ENCODE assay signal across 28 cellular contexts in the genomic region with DNA sequence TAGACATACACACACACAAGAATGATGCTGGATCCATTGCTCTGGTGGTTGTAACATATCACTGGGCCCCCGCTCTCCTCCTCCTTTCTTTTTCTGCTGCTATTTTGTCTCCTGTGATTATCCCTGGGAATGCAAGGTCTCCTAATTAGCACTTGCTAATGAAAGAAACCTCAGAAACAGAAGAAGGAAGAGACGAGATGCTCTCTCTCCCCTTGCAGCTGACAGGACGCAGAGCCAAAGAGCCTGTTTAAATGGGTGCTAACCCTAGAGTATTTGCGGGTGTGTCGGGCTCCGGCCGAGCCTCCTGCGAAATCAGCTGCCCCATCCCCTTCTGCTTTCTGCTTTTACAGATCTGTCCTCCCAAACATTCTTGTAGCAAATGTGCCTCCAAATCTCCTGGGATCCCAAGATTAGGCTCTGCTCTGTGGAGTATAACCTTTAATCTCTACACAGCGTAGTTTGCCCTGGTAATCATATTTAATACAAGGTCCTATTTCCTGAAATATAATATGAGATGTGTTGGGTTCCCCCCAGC.
"Had no signal": no experiment of that assay in that cellular context is flagged by ENCODE, and none has a peak within 500 bp of the region (broad histone marks: within the 10 kb centered on the region; RNA-seq: fewer than 3 reads in every experiment).

No MANE protein-coding gene starts in this region.

- H3K27ac Mint-ChIP-seq: activated CD4-positive, alpha-beta memory T cell treated with anti-CD3 and anti-CD28 coated beads, Interleukin-2, amount 10 ng/mL, durations not matched to agents 7 days and 5 days; activated CD4-positive, alpha-beta T cell treated with anti-CD3 and anti-CD28 coated beads, Interleukin-2, amount 10 ng/mL, durations not matched to agents 7 days and 5 days; activated naive CD4-positive, alpha-beta T cell treated with anti-CD3 and anti-CD28 coated beads, Interleukin-2, amount 10 ng/mL, durations not matched to agents 7 days and 5 days; activated naive CD8-positive, alpha-beta T cell treated with anti-CD3 and anti-CD28 coated beads, Interleukin-2, amount 10 ng/mL, durations not matched to agents 7 days and 5 days; activated T-cell treated with anti-CD3 and anti-CD28 coated beads, Interleukin-2, amount 50 U/mL, for 24 hours; natural killer cell treated with Interleukin-12 subunit alpha and Interleukin-12 subunit beta and Interleukin-15 and Interleukin-18, amount 100 ng/mL, for 72 hours; stimulated activated naive B cell treated with anti-CD40 and anti-IgM and Interleukin-4, amounts not matched to agents 10 μg/mL and 1 μg/mL and 100 μg/mL, for 72 hours had no signal

- H3K27ac ChIP-seq: ascending aorta, brain microvascular endothelial cell, epithelial cell of prostate, esophagus squamous epithelium, left ventricle myocardium inferior, neutrophil, right lobe of liver, stomach, suprapubic skin, tibial artery, upper lobe of right lung, VCaP had no signal

- DNase-seq: activated CD4-positive, alpha-beta memory T cell treated with anti-CD3 and anti-CD28 coated beads, Interleukin-2, amount 10 ng/mL, durations not matched to agents 7 days and 5 days; activated CD4-positive, alpha-beta T cell treated with anti-CD3 and anti-CD28 coated beads for 1 hour; activated CD4-positive, alpha-beta T cell treated with anti-CD3 and anti-CD28 coated beads, Interleukin-2, amount 10 ng/mL, durations not matched to agents 7 days and 5 days; activated CD8-positive, alpha-beta memory T cell treated with anti-CD3 and anti-CD28 coated beads, Interleukin-2, amount 50 U/mL, for 48 hours; activated gamma-delta T cell; activated naive CD4-positive, alpha-beta T cell treated with anti-CD3 and anti-CD28 coated beads, Interleukin-2, amount 10 ng/mL, durations not matched to agents 7 days and 5 days; activated naive CD8-positive, alpha-beta T cell treated with anti-CD3 and anti-CD28 coated beads, Interleukin-2, amount 10 ng/mL, durations not matched to agents 7 days and 5 days; activated T-cell treated with anti-CD3 and anti-CD28 coated beads, Interleukin-2, amount 50 U/mL, for 24 hours; brain microvascular endothelial cell; cortex of kidney; esophagus squamous epithelium; foreskin melanocyte; left ventricle myocardium inferior; mucosa of descending colon; right lobe of liver; stimulated activated naive B cell treated with anti-CD40 and anti-IgM and Interleukin-4, amounts not matched to agents 10 μg/mL and 1 μg/mL and 100 μg/mL, for 72 hours; stomach; tibial artery; upper lobe of right lung had no signal

- H3K27me3 ChIP-seq: ascending aorta, neutrophil, right lobe of liver, upper lobe of right lung had no signal

- H3K4me1 ChIP-seq: ascending aorta, esophagus squamous epithelium, left ventricle myocardium inferior, right lobe of liver, suprapubic skin, tibial artery, upper lobe of right lung had no signal

- H3K4me3 Mint-ChIP-seq: activated CD4-positive, alpha-beta memory T cell treated with anti-CD3 and anti-CD28 coated beads, Interleukin-2, amount 10 ng/mL, durations not matched to agents 7 days and 5 days; activated CD4-positive, alpha-beta T cell treated with anti-CD3 and anti-CD28 coated beads, Interleukin-2, amount 10 ng/mL, durations not matched to agents 7 days and 5 days; activated naive CD4-positive, alpha-beta T cell treated with anti-CD3 and anti-CD28 coated beads, Interleukin-2, amount 10 ng/mL, durations not matched to agents 7 days and 5 days; activated naive CD8-positive, alpha-beta T cell treated with anti-CD3 and anti-CD28 coated beads, Interleukin-2, amount 10 ng/mL, durations not matched to agents 7 days and 5 days; activated T-cell treated with anti-CD3 and anti-CD28 coated beads, Interleukin-2, amount 50 U/mL, for 24 hours; natural killer cell treated with Interleukin-12 subunit alpha and Interleukin-12 subunit beta and Interleukin-15 and Interleukin-18, amount 100 ng/mL, for 72 hours; stimulated activated naive B cell treated with anti-CD40 and anti-IgM and Interleukin-4, amounts not matched to agents 10 μg/mL and 1 μg/mL and 100 μg/mL, for 72 hours had no signal

- H3K4me1 Mint-ChIP-seq: activated CD4-positive, alpha-beta memory T cell treated with anti-CD3 and anti-CD28 coated beads, Interleukin-2, amount 10 ng/mL, durations not matched to agents 7 days and 5 days; activated CD4-positive, alpha-beta T cell treated with anti-CD3 and anti-CD28 coated beads, Interleukin-2, amount 10 ng/mL, durations not matched to agents 7 days and 5 days; activated naive CD4-positive, alpha-beta T cell treated with anti-CD3 and anti-CD28 coated beads, Interleukin-2, amount 10 ng/mL, durations not matched to agents 7 days and 5 days; activated naive CD8-positive, alpha-beta T cell treated with anti-CD3 and anti-CD28 coated beads, Interleukin-2, amount 10 ng/mL, durations not matched to agents 7 days and 5 days; stimulated activated naive B cell treated with anti-CD40 and anti-IgM and Interleukin-4, amounts not matched to agents 10 μg/mL and 1 μg/mL and 100 μg/mL, for 72 hours had no signal

- H3K4me3 ChIP-seq: ascending aorta, esophagus squamous epithelium, left ventricle myocardium inferior, lung, mucosa of descending colon, right lobe of liver, stomach, suprapubic skin, tibial artery, upper lobe of right lung had no signal

- FAIRE-seq: islet of Langerhans, TTC549 had no signal

- H3K9me3 ChIP-seq: ascending aorta, esophagus squamous epithelium, left ventricle myocardium inferior, mucosa of descending colon, neutrophil, right lobe of liver, stomach, suprapubic skin, tibial artery, upper lobe of right lung had no signal

- H3K9me3 Mint-ChIP-seq: activated CD4-positive, alpha-beta memory T cell treated with anti-CD3 and anti-CD28 coated beads, Interleukin-2, amount 10 ng/mL, durations not matched to agents 7 days and 5 days; activated CD4-positive, alpha-beta T cell treated with anti-CD3 and anti-CD28 coated beads, Interleukin-2, amount 10 ng/mL, durations not matched to agents 7 days and 5 days; activated naive CD4-positive, alpha-beta T cell treated with anti-CD3 and anti-CD28 coated beads, Interleukin-2, amount 10 ng/mL, durations not matched to agents 7 days and 5 days; activated naive CD8-positive, alpha-beta T cell treated with anti-CD3 and anti-CD28 coated beads, Interleukin-2, amount 10 ng/mL, durations not matched to agents 7 days and 5 days; activated T-cell treated with anti-CD3 and anti-CD28 coated beads, Interleukin-2, amount 50 U/mL, for 24 hours; natural killer cell treated with Interleukin-12 subunit alpha and Interleukin-12 subunit beta and Interleukin-15 and Interleukin-18, amount 100 ng/mL, for 72 hours; stimulated activated naive B cell treated with anti-CD40 and anti-IgM and Interleukin-4, amounts not matched to agents 10 μg/mL and 1 μg/mL and 100 μg/mL, for 72 hours had no signal

- H3K36me3 Mint-ChIP-seq: activated naive CD4-positive, alpha-beta T cell treated with anti-CD3 and anti-CD28 coated beads, Interleukin-2, amount 10 ng/mL, durations not matched to agents 7 days and 5 days; activated naive CD8-positive, alpha-beta T cell treated with anti-CD3 and anti-CD28 coated beads, Interleukin-2, amount 10 ng/mL, durations not matched to agents 7 days and 5 days; natural killer cell treated with Interleukin-12 subunit alpha and Interleukin-12 subunit beta and Interleukin-15 and Interleukin-18, amount 100 ng/mL, for 72 hours; stimulated activated naive B cell treated with anti-CD40 and anti-IgM and Interleukin-4, amounts not matched to agents 10 μg/mL and 1 μg/mL and 100 μg/mL, for 72 hours had no signal

- H3K36me3 ChIP-seq: ascending aorta, brain microvascular endothelial cell, esophagus squamous epithelium, left ventricle myocardium inferior, neutrophil, right lobe of liver, stomach, suprapubic skin, tibial artery, upper lobe of right lung had no signal

- H3K27me3 Mint-ChIP-seq: activated naive CD4-positive, alpha-beta T cell treated with anti-CD3 and anti-CD28 coated beads, Interleukin-2, amount 10 ng/mL, durations not matched to agents 7 days and 5 days; activated naive CD8-positive, alpha-beta T cell treated with anti-CD3 and anti-CD28 coated beads, Interleukin-2, amount 10 ng/mL, durations not matched to agents 7 days and 5 days; activated T-cell treated with anti-CD3 and anti-CD28 coated beads, Interleukin-2, amount 50 U/mL, for 24 hours had no signal
